Comparison of ENCODE assay signal across 8 cellular contexts in the genomic region with DNA sequence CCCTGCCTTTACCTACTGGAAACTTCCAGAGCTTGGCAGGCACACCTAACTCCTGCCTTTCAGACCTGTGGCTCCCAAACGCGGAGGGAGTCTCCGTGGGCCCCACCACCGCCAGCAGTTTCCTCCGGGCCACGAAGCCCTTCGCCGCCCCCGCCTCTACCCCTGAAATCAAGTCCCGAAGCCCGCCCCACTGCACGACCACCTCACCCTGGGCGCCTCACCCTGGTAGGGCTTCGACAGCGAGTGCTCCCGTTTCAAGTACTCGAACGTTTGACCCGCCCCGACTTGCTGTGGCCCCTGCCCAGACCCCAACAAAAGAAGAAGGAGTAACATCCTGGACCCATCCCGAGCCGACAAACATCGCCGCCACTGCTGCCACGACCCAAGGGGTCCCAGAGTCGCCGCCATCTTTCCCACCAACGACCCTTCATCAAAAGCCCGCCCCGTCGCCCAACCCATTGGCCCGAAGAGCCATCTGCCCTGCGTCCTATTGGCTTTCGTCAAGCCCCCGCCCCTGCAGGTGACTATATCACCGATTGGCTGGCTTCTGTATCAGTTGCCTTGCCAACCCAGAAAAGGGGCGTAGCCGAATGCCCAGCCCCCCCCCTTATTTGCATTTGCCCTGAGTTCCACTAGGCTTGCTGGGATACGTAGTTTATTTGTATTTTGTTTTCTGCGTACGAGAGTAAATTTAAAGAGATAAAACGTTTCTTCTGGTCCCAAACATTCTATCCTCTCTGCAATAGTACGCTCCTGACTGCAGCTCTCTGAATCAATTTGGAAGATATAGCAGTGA. TPM values are rescaled to one million over a fixed set of nuclear protein-coding genes. Genes with fewer than 3 reads are reported as not detected.
DNase-seq lines count a peak whose midpoint lies in the region; ATAC-seq, FAIRE-seq and TF ChIP-seq lines count a peak whose summit lies in the region.

A gene with protein sequence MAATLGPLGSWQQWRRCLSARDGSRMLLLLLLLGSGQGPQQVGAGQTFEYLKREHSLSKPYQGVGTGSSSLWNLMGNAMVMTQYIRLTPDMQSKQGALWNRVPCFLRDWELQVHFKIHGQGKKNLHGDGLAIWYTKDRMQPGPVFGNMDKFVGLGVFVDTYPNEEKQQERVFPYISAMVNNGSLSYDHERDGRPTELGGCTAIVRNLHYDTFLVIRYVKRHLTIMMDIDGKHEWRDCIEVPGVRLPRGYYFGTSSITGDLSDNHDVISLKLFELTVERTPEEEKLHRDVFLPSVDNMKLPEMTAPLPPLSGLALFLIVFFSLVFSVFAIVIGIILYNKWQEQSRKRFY (minus strand): TSS at position 432 of the 796 bp plus-strand sequence. CDS start 24 bp downstream, at position 408.

- no peak for FAIRE-seq in urothelium cell line (lab: Jason Lieb, UNC)

- no peaks in the 10 kb centered on the region for H3K9me3 ChIP-seq in psoas muscle

- WGBS in psoas muscle, 3 donors: 0 to 1% (median 0%) methylated on average over 38 to 43 of the region's 43 CpGs

- TF ChIP-seq CTCF in psoas muscle (IDR thresholded peaks at IDR 0.05): no peak

- peak; percentile 74 for TF ChIP-seq POLR2A in GM15510 (IDR thresholded peaks at IDR 0.05; ENCODE audit: borderline replicate concordance, extremely low read depth, insufficient read length)

- H3K4me3 ChIP-seq in psoas muscle: peak within 1 kb of the TSS; percentile 77

- intact Hi-C loops in left ventricle myocardium superior (cut with micrococcal nuclease) (no loop called here), psoas muscle (cut with DNase I) (loop anchor here (2.0 to 5.0 kb wide), 3 partner anchors 21 to 73 kb away; a partner anchor contains a TSS)

- peak; percentile 100 for ATAC-seq in HG02885 (IDR thresholded peaks at IDR 0.05; ENCODE audit: poor library complexity, unreplicated experiment)
- peak; percentile 99 for ATAC-seq in left ventricle myocardium superior
- peak; percentile 99 to 100 (median 99) for ATAC-seq in psoas muscle

- H3K27me3 ChIP-seq in psoas muscle (ENCODE audit: insufficient read depth in 3 of 3, low read length in 2 of 3): no peaks in the 10 kb centered on the region

- peaks cover 32% of the 10 kb centered on the region for H3K4me1 ChIP-seq in psoas muscle

- peak; percentile 97 for DNase-seq in NCI-H1694 treated with DMSO at 0.1 percent for 48 hours (lab: John Stamatoyannopoulos, UW)
- DNase-seq in T-helper 2 cell: peak; percentile 89 to 98 (median 95)
- peak; percentile 82 to 99 (median 96) for DNase-seq in anterior cingulate cortex (lab: John Stamatoyannopoulos, UW)
- DNase-seq in left ventricle myocardium superior: peak; percentile 97
- peak; percentile 97 to 98 for DNase-seq in psoas muscle
- peak; percentile 99 for DNase-seq in urothelium cell line (ENCODE audit: low spot score)

- H3K27ac ChIP-seq in psoas muscle: peak within 1 kb of the TSS; percentile 64

- peaks cover 4 to 31% of the 10 kb centered on the region in 2 donors for H3K36me3 ChIP-seq in psoas muscle (ENCODE audit: insufficient read depth in 1 of 2, low read depth in 1 of 2)

RNA-seq across cellular contexts. Expression of the gene that starts here (rescaled TPM):
- 25.5 TPM for total RNA-seq in left ventricle myocardium superior
- 10 to 100 TPM; 10.0 to 20.7 (median 12.9) TPM for total RNA-seq in psoas muscle
- polyA plus RNA-seq in psoas muscle: 10 to 100 TPM in 2 of 3 donors, 1 to 10 TPM in 1; 8.6 to 24.1 (median 12.7) TPM

Comparison
In these comparisons a context has a peak if more than half of its experiments do, and no peak if none do; other contexts are left out.
1. Peak in every context shown above with its lines: DNase-seq, ATAC-seq, H3K4me3 ChIP-seq and H3K27ac ChIP-seq.